8 cellular contexts compared by ENCODE assay signal in the genomic region with DNA sequence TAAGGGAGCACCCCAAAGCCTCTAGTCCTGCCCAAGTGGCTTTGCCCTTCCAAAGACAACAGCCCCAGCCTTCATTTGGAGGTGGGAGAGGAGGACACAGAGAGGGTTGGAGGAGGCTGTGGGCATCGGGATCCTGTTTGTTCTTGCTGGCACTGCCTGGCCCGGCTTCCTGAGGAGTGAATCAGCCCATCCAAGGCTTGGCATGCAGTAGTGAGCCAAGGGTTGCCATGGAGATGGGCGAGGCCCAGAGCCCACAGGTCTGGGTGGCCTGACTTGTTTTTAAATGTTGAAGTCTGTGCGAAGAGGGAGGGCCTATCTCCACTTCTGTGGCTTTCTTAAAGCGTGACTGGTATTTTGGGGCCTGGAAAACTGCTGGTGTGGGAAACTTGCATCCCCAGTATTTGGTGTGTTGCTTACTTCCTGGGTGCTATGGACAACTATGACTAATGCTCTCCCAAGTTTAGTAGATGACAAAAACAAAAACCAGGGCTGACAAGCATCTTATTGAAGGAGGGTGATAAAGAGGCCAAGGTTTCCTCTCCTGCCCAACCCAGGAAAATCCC. TPM values are rescaled to one million over a fixed set of nuclear protein-coding genes. Genes with fewer than 3 reads are reported as not detected.
DNase-seq lines count a peak whose midpoint lies in the region; ATAC-seq lines count a peak whose summit lies in the region.

No MANE protein-coding gene starts in this region.

- intact Hi-C loops in head of caudate nucleus (cut with DNase I), result no loop called here

- DNase-seq in HCEC 1CT, result peak; percentile 75
- DNase-seq in T1000 (lab: John Stamatoyannopoulos, UW), result peak; percentile 96
- peak in 37 of 42 donors; percentile 50 to 91 (median 71) for DNase-seq in head of caudate nucleus
- DNase-seq in renal cortical epithelial cell (ENCODE audit: low read depth), result peak; percentile 100
- DNase-seq in NCI-H128 (lab: John Stamatoyannopoulos, UW; ENCODE audit: unreplicated experiment), result no peak
- no peak for DNase-seq in activated CD4-positive, alpha-beta T cell treated with anti-CD3 and anti-CD28 coated beads, Interleukin-2, amount 50 U/mL, for 4 hours
- no peak for DNase-seq in DMS114 treated with DMSO at 0.1 percent for 48 hours (lab: John Stamatoyannopoulos, UW; ENCODE audit: unreplicated experiment)

- no peak for ATAC-seq in HG02884 (IDR thresholded peaks at IDR 0.05; ENCODE audit: unreplicated experiment)

RNA-seq across cellular contexts. Expression of a gene that starts 15.8 kb away (rescaled TPM):
- 333 and 1,067 TPM in 2 replicates for total RNA-seq in renal cortical epithelial cell

Comparison
In these comparisons a context has a peak if more than half of its experiments do, and no peak if none do; other contexts are left out.
1. DNase-seq: peak in HCEC 1CT (single experiment), T1000 (single experiment), head of caudate nucleus (37 of 42) and renal cortical epithelial cell (single experiment); none in NCI-H128 (single experiment), activated CD4-positive, alpha-beta T cell treated with anti-CD3 and anti-CD28 coated beads, Interleukin-2, amount 50 U/mL, for 4 hours (0 of 2) and DMS114 treated with DMSO at 0.1 percent for 48 hours (single experiment).